Comparison of ENCODE assay signal across 8 cellular contexts in the genomic region with DNA sequence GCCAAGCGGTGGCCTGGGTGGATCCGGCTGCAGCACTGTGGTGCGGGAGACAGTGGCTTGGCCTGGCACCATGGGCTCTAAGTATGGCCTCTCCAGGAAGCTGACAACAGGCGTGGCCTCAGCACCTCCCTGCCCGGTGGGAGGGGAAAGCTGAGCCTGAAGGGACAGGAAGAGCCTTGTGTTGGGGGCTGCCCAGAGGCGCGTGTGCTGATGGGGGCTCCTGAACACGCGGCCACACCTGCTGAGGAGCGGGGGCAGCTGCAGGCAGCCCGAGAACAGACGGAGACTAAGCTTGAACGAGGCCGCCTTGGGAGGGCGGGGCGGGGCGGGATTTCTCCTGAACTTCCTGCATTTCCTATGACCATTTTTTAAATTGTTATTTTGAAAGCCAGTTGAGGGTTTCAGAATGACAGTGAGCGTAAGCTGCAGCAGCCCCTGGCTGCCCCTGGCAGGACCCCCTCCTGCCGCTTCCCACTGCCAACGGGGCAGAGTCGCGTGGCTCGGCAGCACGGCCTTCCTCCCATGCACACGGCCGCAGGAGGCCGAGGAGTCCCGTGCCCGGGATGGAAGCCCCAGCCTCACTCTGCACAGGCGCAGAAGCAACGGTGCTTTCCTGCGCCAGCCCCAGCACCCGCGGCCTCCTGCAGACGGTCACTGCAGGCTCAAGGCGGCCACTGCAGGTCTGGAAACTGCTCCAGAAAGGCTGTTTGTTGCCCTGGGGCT. TPM values are rescaled to one million over a fixed set of nuclear protein-coding genes. Genes with fewer than 3 reads are reported as not detected.
A peak's percentile ranks its signal among the peaks of the same experiment; 100 is the strongest.
DNase-seq lines count a peak whose midpoint lies in the region; ATAC-seq and TF ChIP-seq lines count a peak whose summit lies in the region.

No MANE protein-coding gene starts in this region.

- no peaks in the 10 kb centered on the region for H3K9me3 ChIP-seq in mucosa of descending colon

- H3K36me3 ChIP-seq in mucosa of descending colon (ENCODE audit: low read depth): no peaks in the 10 kb centered on the region

- H3K27me3 Mint-ChIP-seq in activated T-helper 2 cell treated with anti-CD3 and anti-CD28 coated beads, Interferon-gamma antibody, Interleukin-2, Interleukin-4, amounts not matched to agents 10 μg/mL and 5 μg/mL and 100 μg/mL, durations not matched to agents 14 hours and 24 hours and 36 hours (ENCODE audit: low read depth): no peaks in the 10 kb centered on the region

- H3K4me3 Mint-ChIP-seq in activated T-helper 2 cell treated with anti-CD3 and anti-CD28 coated beads, Interferon-gamma antibody, Interleukin-2, Interleukin-4, amounts not matched to agents 10 μg/mL and 5 μg/mL and 100 μg/mL, durations not matched to agents 14 hours and 24 hours and 36 hours (ENCODE audit: low read depth): peak overlapping the region; percentile 66

- ATAC-seq in HG02763 (IDR thresholded peaks at IDR 0.05; ENCODE audit: unreplicated experiment) (peak; percentile 43), mucosa of descending colon (peak; percentile 69)

- H3K4me1 Mint-ChIP-seq in activated T-helper 2 cell treated with anti-CD3 and anti-CD28 coated beads, Interferon-gamma antibody, Interleukin-2, Interleukin-4, amounts not matched to agents 10 μg/mL and 5 μg/mL and 100 μg/mL, durations not matched to agents 14 hours and 24 hours and 36 hours (ENCODE audit: low read depth): peaks cover 24% of the 10 kb centered on the region

- intact Hi-C loops in activated T-helper 2 cell treated with anti-CD3 and anti-CD28 coated beads, Interferon-gamma antibody, Interleukin-2, Interleukin-4, amounts not matched to agents 10 μg/mL and 5 μg/mL and 100 μg/mL, durations not matched to agents 14 hours and 24 hours and 36 hours (cut with micrococcal nuclease): loop anchor here (2.0 to 5.0 kb wide), 2 partner anchors 79 to 307 kb away; a partner anchor contains a TSS
- intact Hi-C loops in mucosa of descending colon (cut with DNase I, micrococcal nuclease): loop anchor here (10.0 kb wide), 2 partner anchors 125 to 225 kb away; no protein-coding TSS in a partner anchor

- H3K36me3 Mint-ChIP-seq in activated T-helper 2 cell treated with anti-CD3 and anti-CD28 coated beads, Interferon-gamma antibody, Interleukin-2, Interleukin-4, amounts not matched to agents 10 μg/mL and 5 μg/mL and 100 μg/mL, durations not matched to agents 14 hours and 24 hours and 36 hours (ENCODE audit: low read depth): no peaks in the 10 kb centered on the region

- no peaks in the 10 kb centered on the region for H3K4me1 ChIP-seq in mucosa of descending colon (ENCODE audit: low read depth)

- H3K4me3 ChIP-seq in mucosa of descending colon: no peak overlapping the region

- DNase-seq in GM10266 (ENCODE audit: extremely low spot score) (peak; percentile 87), mucosa of descending colon (peak in 2 of 3 donors; percentile 63 to 67), NCI-H1048 (lab: John Stamatoyannopoulos, UW) (no peak), H4 (ENCODE audit: low spot score) (no peak), NOMO-1 treated with dmso at 0.1 percent for 144 hours (lab: John Stamatoyannopoulos, UW; ENCODE audit: unreplicated experiment) (no peak), LoVo (ENCODE audit: low spot score) (no peak)
- DNase-seq in activated T-helper 2 cell treated with anti-CD3 and anti-CD28 coated beads, Interferon-gamma antibody, Interleukin-2, Interleukin-4, amounts not matched to agents 10 μg/mL and 5 μg/mL and 100 μg/mL, durations not matched to agents 14 hours and 24 hours and 36 hours (ENCODE audit: low spot score): peak; percentile 41

- no peaks in the 10 kb centered on the region for H3K9me3 Mint-ChIP-seq in activated T-helper 2 cell treated with anti-CD3 and anti-CD28 coated beads, Interferon-gamma antibody, Interleukin-2, Interleukin-4, amounts not matched to agents 10 μg/mL and 5 μg/mL and 100 μg/mL, durations not matched to agents 14 hours and 24 hours and 36 hours

- H3K27ac Mint-ChIP-seq in activated T-helper 2 cell treated with anti-CD3 and anti-CD28 coated beads, Interferon-gamma antibody, Interleukin-2, Interleukin-4, amounts not matched to agents 10 μg/mL and 5 μg/mL and 100 μg/mL, durations not matched to agents 14 hours and 24 hours and 36 hours: peak overlapping the region; percentile 89

- no peak for TF ChIP-seq CTCF in GM10266 (IDR thresholded peaks at IDR 0.05; ENCODE audit: control insufficient read depth, insufficient read depth, low read depth, missing control alignments)
- no peak for TF ChIP-seq CTCF in mucosa of descending colon (IDR thresholded peaks at IDR 0.05)

RNA-seq across cellular contexts. Expression of a gene that starts 43.2 kb away (rescaled TPM):
- 16.5 and 17.9 TPM in 2 replicates for total RNA-seq in activated T-helper 2 cell treated with anti-CD3 and anti-CD28 coated beads, Interferon-gamma antibody, Interleukin-2, Interleukin-4, amounts not matched to agents 10 μg/mL and 5 μg/mL and 100 μg/mL, durations not matched to agents 14 hours and 24 hours and 36 hours
- total RNA-seq in mucosa of descending colon: 1 to 10 TPM in 1 of 3 donors, under 1 TPM in 2; 0.46 to 1.3 (median 0.55) TPM
- total RNA-seq in H4 (2014; rRNA removed; shearing (Covaris generic)): 18.0 and 19.6 TPM in 2 replicates

Comparison
In these comparisons a context has a peak if more than half of its experiments do, and no peak if none do; other contexts are left out.
1. DNase-seq: peak in GM10266 (single experiment), activated T-helper 2 cell treated with anti-CD3 and anti-CD28 coated beads, Interferon-gamma antibody, Interleukin-2, Interleukin-4, amounts not matched to agents 10 μg/mL and 5 μg/mL and 100 μg/mL, durations not matched to agents 14 hours and 24 hours and 36 hours (single experiment) and mucosa of descending colon (2 of 3); none in NCI-H1048 (single experiment), H4 (single experiment), NOMO-1 treated with dmso at 0.1 percent for 144 hours (single experiment) and LoVo (single experiment).